Comparison of ENCODE assay signal across 12 cellular contexts in the genomic region with DNA sequence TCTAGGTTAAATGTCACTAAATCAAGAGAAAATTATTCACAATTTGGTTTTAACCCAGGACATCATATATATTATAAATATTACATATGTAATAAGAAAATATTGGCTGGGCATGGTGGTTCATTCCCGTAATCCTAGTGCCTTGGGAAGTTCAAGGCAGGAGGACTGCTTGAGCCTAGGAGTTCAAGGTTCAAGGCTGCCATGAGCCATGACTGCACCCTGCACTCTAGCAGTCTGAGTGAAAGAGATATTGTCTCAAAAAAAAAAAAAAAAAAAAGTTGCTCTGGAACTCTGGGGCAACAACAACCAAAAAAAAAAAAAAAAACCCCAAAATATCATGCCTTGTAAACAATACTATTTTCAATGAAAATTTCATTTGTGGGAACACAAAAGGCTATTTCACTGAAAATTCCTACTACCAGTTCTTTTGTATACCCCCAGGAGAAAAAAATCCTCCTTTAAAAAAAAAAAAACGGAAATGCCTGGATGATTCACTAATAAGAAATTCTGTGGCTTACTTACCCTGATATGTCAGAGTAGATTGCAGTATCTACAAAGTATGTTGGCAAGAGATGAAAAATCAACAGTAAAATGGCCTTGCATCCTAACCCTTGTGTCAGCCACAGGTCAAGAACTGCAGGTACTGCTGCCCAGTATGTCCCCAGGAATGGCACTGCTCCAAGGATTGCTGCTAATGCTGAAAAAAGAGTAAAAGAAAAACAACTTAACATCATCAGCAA. TPM values are rescaled to one million over a fixed set of nuclear protein-coding genes. Genes with fewer than 3 reads are reported as not detected.
A peak's percentile ranks its signal among the peaks of the same experiment; 100 is the strongest.
DNase-seq lines count a peak whose midpoint lies in the region; ATAC-seq and TF ChIP-seq lines count a peak whose summit lies in the region.
"Had no signal": no experiment of that assay in that cellular context is flagged by ENCODE, and none has a peak within 500 bp of the region (broad histone marks: within the 10 kb centered on the region; RNA-seq: fewer than 3 reads in every experiment).

No MANE protein-coding gene starts in this region.

- H3K4me3 Mint-ChIP-seq in natural killer cell = no peak overlapping the region

- no peak for TF ChIP-seq CTCF in astrocyte of the cerebellum (IDR thresholded peaks at IDR 0.05; ENCODE audit: low read depth, low read length, missing control alignments)
- no peak for TF ChIP-seq CTCF in natural killer cell (IDR thresholded peaks at IDR 0.05)

- intact Hi-C loops in natural killer cell (cut with micrococcal nuclease) = no loop called here

- no peak for ATAC-seq in HG03108 (IDR thresholded peaks at IDR 0.05; ENCODE audit: unreplicated experiment)
- ATAC-seq in HG03159 (IDR thresholded peaks at IDR 0.05; ENCODE audit: unreplicated experiment) = no peak
- no peak for ATAC-seq in natural killer cell
- ATAC-seq: GM12878 had no signal

- H3K4me3 ChIP-seq in astrocyte of the cerebellum (ENCODE audit: low read depth, low read length) = no peak overlapping the region
- H3K4me3 ChIP-seq: GM12878 had no signal

- H3K36me3 Mint-ChIP-seq in natural killer cell = no peaks in the 10 kb centered on the region

- H3K9me3 Mint-ChIP-seq in natural killer cell = no peaks in the 10 kb centered on the region

- no peaks in the 10 kb centered on the region for H3K27me3 Mint-ChIP-seq in natural killer cell (ENCODE audit: low read depth in 2 of 2)

- peaks cover 0 to 8% of the 10 kb centered on the region in 2 donors for H3K4me1 Mint-ChIP-seq in natural killer cell

- DNase-seq in HT-29 (ENCODE audit: low spot score) (peak; percentile 50), astrocyte of the cerebellum (ENCODE audit: low read depth) (peak; percentile 77), hepatic stellate cell (ENCODE audit: low spot score) (peak; percentile 52), stromal cell of bone marrow (ENCODE audit: low read depth) (peak; percentile 33), NCI-H1436 treated with DMSO at 0.1 percent for 48 hours (lab: John Stamatoyannopoulos, UW) (no peak), natural killer cell (no peak)
- DNase-seq: activated CD4-positive, alpha-beta T cell treated with anti-CD3 and anti-CD28 coated beads for 1 hour; effector CD4-positive, alpha-beta T cell; NCI-H1694 had no signal

- H3K27ac Mint-ChIP-seq in natural killer cell = no peak overlapping the region

- in situ Hi-C loops in astrocyte of the cerebellum (cut with HindIII; ENCODE audit: low sequenced_read_pairs) = no loop called here

RNA-seq across cellular contexts. Expression of a gene that starts 22.6 kb away (rescaled TPM):
- total RNA-seq in HT-29 (2014; rRNA removed; shearing (Covaris generic)) = 24.7 and 26.7 TPM in 2 replicates
- 1 to 10 TPM; 2.6 to 7.6 (median 2.7) TPM for total RNA-seq in natural killer cell

Comparison
In these comparisons a context has a peak if more than half of its experiments do, and no peak if none do; other contexts are left out.
1. DNase-seq: peak in HT-29 (single experiment), astrocyte of the cerebellum (single experiment), hepatic stellate cell (single experiment) and stromal cell of bone marrow (single experiment); none in NCI-H1436 treated with DMSO at 0.1 percent for 48 hours (single experiment) and natural killer cell (single experiment).